In the genomic region with DNA sequence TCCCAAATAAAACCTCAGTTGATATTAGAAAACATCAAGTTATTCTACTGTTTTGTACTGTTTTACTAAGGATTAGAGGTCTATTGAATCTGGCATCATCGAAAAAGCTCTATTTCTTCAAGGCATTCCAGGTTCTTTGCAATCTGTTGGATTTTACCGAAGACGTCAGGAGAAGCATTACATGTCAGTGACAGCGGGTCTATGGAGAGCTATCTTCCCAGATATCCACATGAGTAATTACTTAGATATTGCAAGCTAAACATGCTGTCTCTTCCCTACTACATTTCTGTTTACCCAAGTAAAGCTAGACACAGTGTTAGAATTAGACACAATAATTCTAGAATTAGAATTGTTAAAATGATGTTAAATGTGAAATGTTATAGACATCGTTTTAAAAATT, we compare ENCODE assay signal across 9 cellular contexts. TPM values are rescaled to one million over a fixed set of nuclear protein-coding genes. Genes with fewer than 3 reads are reported as not detected.
"Had no signal": no experiment of that assay in that cellular context is flagged by ENCODE, and none has a peak within 500 bp of the region (broad histone marks: within the 10 kb centered on the region; RNA-seq: fewer than 3 reads in every experiment).

No MANE protein-coding gene starts in this region.

- FAIRE-seq: H1, H54, HepG2 had no signal

- DNase-seq: H9, HCEC 1CT had no signal

- H3K27ac ChIP-seq: HL-60 had no signal

- H3K4me2 ChIP-seq: GM23338 had no signal

- H3K4me3 ChIP-seq: GM23338 had no signal

- H2AFZ ChIP-seq: GM23338 had no signal

- ATAC-seq: GM23338, HepG2 had no signal

RNA-seq across cellular contexts. Expression of gene GOLGA6L2, which starts 10.8 kb away (rescaled TPM):
- total RNA-seq: GM23338, H1, H9, HepG2, HT1080 had no signal
- polyA plus RNA-seq: GM23338, H1, HepG2, IgD-negative memory B cell had no signal
